ENCODE assay signal across 16 cellular contexts in genomic region chr1:184423649-184424048, GRCh38.
"Had no signal": no experiment of that assay in that cellular context is flagged by ENCODE, and none has a peak within 500 bp of the region (broad histone marks: within the 10 kb centered on the region; RNA-seq: fewer than 3 reads in every experiment).

No MANE protein-coding gene starts in this region.

- H3K27ac ChIP-seq: parathyroid adenoma, stomach, thoracic aorta had no signal

- H3K4me3 ChIP-seq: esophagus squamous epithelium, stomach, thoracic aorta had no signal

- H3K27ac Mint-ChIP-seq: dendritic cell treated with granulocyte-macrophage colony-stimulating factor and Interleukin-4, amounts not matched to agents 40 ng/mL and 50 ng/mL, for 4 days; natural killer cell treated with Interleukin-12 subunit alpha and Interleukin-12 subunit beta and Interleukin-15 and Interleukin-18, amount 100 ng/mL, for 72 hours had no signal

- H3K4me1 ChIP-seq: parathyroid adenoma had no signal

- H3K27me3 ChIP-seq: esophagus squamous epithelium, stomach had no signal

- H3K9me3 ChIP-seq: esophagus squamous epithelium, stomach, thoracic aorta had no signal

- H3K9me3 Mint-ChIP-seq: dendritic cell treated with granulocyte-macrophage colony-stimulating factor and Interleukin-4, amounts not matched to agents 40 ng/mL and 50 ng/mL, for 4 days; effector memory CD8-positive, alpha-beta T cell; natural killer cell treated with Interleukin-12 subunit alpha and Interleukin-12 subunit beta and Interleukin-15 and Interleukin-18, amount 100 ng/mL, for 72 hours had no signal

- H3K27me3 Mint-ChIP-seq: dendritic cell treated with granulocyte-macrophage colony-stimulating factor and Interleukin-4, amounts not matched to agents 40 ng/mL and 50 ng/mL, for 4 days; natural killer cell treated with Interleukin-12 subunit alpha and Interleukin-12 subunit beta and Interleukin-15 and Interleukin-18, amount 100 ng/mL, for 72 hours had no signal

- H3K4me3 Mint-ChIP-seq: dendritic cell treated with granulocyte-macrophage colony-stimulating factor and Interleukin-4, amounts not matched to agents 40 ng/mL and 50 ng/mL, for 4 days; effector memory CD8-positive, alpha-beta T cell; natural killer cell treated with Interleukin-12 subunit alpha and Interleukin-12 subunit beta and Interleukin-15 and Interleukin-18, amount 100 ng/mL, for 72 hours had no signal

- H3K36me3 ChIP-seq: esophagus squamous epithelium, stomach, thoracic aorta had no signal

- DNase-seq: effector memory CD8-positive, alpha-beta T cell; esophagus squamous epithelium; foreskin fibroblast; head of caudate nucleus; hippocampal formation; kidney glomerular epithelial cell; midbrain; occipital lobe; stimulated activated CD4-positive, alpha-beta T cell treated with anti-CD3 and anti-CD28 coated beads, Interleukin-12 subunit alpha, Interleukin-12 subunit beta, amount 100 ng/mL, for 4 hours; stimulated activated naive CD4-positive, alpha-beta T cell; stomach; substantia nigra had no signal
